ENCODE assay signal across 16 cellular contexts in the genomic region with DNA sequence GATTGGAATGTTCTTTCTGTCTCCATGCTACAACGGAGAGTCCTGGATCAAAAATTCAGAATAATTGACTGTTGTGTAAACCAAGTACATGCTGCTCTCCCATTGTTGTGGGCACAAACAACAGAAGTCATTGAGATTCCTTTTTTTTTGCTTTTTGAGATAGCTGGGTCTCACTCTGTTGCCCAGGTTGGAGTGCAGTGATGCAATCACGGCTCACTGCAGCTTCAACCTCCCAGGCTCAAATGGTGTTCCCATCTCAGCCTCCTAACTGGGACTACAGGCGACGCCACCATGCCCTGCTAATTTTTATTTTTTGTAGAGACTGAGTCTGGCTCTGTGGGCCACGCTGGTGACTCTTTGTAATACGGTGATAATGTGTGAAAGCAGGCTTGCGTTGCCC. TPM values are rescaled to one million over a fixed set of nuclear protein-coding genes. Genes with fewer than 3 reads are reported as not detected.
DNase-seq lines count a peak whose midpoint lies in the region; ATAC-seq and TF ChIP-seq lines count a peak whose summit lies in the region.
"Had no signal": no experiment of that assay in that cellular context is flagged by ENCODE, and none has a peak within 500 bp of the region (broad histone marks: within the 10 kb centered on the region; RNA-seq: fewer than 3 reads in every experiment).

No MANE protein-coding gene starts in this region.

- H3K9me3 Mint-ChIP-seq in activated CD8-positive, alpha-beta T cell treated with anti-CD3 and anti-CD28 coated beads, Interleukin-2, amount 10 ng/mL, durations not matched to agents 7 days and 5 days (ENCODE audit: insufficient read depth): no peaks in the 10 kb centered on the region

- H3K36me3 ChIP-seq in right atrium auricular region: peaks cover 17% of the 10 kb centered on the region

- CTCF ChIA-PET in activated CD8-positive, alpha-beta T cell treated with anti-CD3 and anti-CD28 coated beads, Interleukin-2, amount 10 ng/mL, durations not matched to agents 7 days and 5 days (lab: Charles Lee): no interaction called here

- no peak for TF ChIP-seq CTCF in right atrium auricular region (IDR thresholded peaks at IDR 0.05)

- H3K4me3 ChIP-seq in right atrium auricular region: no peak overlapping the region
- H3K4me3 ChIP-seq: spleen had no signal

- intact Hi-C loops in Right ventricle myocardium superior (cut with DNase I): no loop called here
- intact Hi-C loops in posterior vena cava (cut with DNase I): no loop called here

- H3K4me1 ChIP-seq in right atrium auricular region: peaks cover 0 to 24% of the 10 kb centered on the region in 2 donors

- ATAC-seq in Right ventricle myocardium superior (ENCODE audit: poor library complexity): no peak
- ATAC-seq in activated CD8-positive, alpha-beta T cell treated with anti-CD3 and anti-CD28 coated beads, Interleukin-2, amount 10 ng/mL, durations not matched to agents 7 days and 5 days: no peak
- no peak for ATAC-seq in GM21528 (IDR thresholded peaks at IDR 0.05; ENCODE audit: low FRiP score, unreplicated experiment)
- ATAC-seq: esophagus mucosa had no signal

- H3K36me3 Mint-ChIP-seq in activated CD8-positive, alpha-beta T cell treated with anti-CD3 and anti-CD28 coated beads, Interleukin-2, amount 10 ng/mL, durations not matched to agents 7 days and 5 days (ENCODE audit: low read depth): peaks cover 81% of the 10 kb centered on the region

- no peaks in the 10 kb centered on the region for H3K27me3 Mint-ChIP-seq in activated CD8-positive, alpha-beta T cell treated with anti-CD3 and anti-CD28 coated beads, Interleukin-2, amount 10 ng/mL, durations not matched to agents 7 days and 5 days (ENCODE audit: low read depth)

- peak overlapping the region; percentile 97 for H3K27ac Mint-ChIP-seq in activated CD8-positive, alpha-beta T cell treated with anti-CD3 and anti-CD28 coated beads, Interleukin-2, amount 10 ng/mL, durations not matched to agents 7 days and 5 days

- POLR2A ChIA-PET in activated CD8-positive, alpha-beta T cell treated with anti-CD3 and anti-CD28 coated beads, Interleukin-2, amount 10 ng/mL, durations not matched to agents 7 days and 5 days (lab: Charles Lee): no interaction called here

- H3K27ac ChIP-seq in right atrium auricular region (peak overlapping the region in 1 of 2 donors; percentile 20), temporal lobe (ENCODE audit: low read depth, low read length) (peak overlapping the region; percentile 99)

- peaks cover 57% of the 10 kb centered on the region for H3K4me1 Mint-ChIP-seq in activated CD8-positive, alpha-beta T cell treated with anti-CD3 and anti-CD28 coated beads, Interleukin-2, amount 10 ng/mL, durations not matched to agents 7 days and 5 days (ENCODE audit: low read depth)

- no peak overlapping the region for H3K4me3 Mint-ChIP-seq in activated CD8-positive, alpha-beta T cell treated with anti-CD3 and anti-CD28 coated beads, Interleukin-2, amount 10 ng/mL, durations not matched to agents 7 days and 5 days

- H3K27me3 ChIP-seq in right atrium auricular region: no peaks in the 10 kb centered on the region
- H3K27me3 ChIP-seq: spleen had no signal

- no peaks in the 10 kb centered on the region for H3K9me3 ChIP-seq in right atrium auricular region
- H3K9me3 ChIP-seq: spleen had no signal

- DNase-seq in Right ventricle myocardium superior (peak; percentile 24), right atrium auricular region (ENCODE audit: low spot score) (no peak), globus pallidus (ENCODE audit: low spot score) (peak; percentile 64), NCI-H187 treated with DMSO at 0.1 percent for 48 hours (lab: John Stamatoyannopoulos, UW) (no peak), posterior vena cava (ENCODE audit: low spot score) (no peak)
- no peak for DNase-seq in activated CD8-positive, alpha-beta T cell treated with anti-CD3 and anti-CD28 coated beads, Interleukin-2, amount 10 ng/mL, durations not matched to agents 7 days and 5 days
- DNase-seq: activated CD4-positive, alpha-beta T cell treated with anti-CD3 and anti-CD28 coated beads for 48 hours; cerebellar nuclear complex; DMS79; HCEC 1CT; mammary epithelial cell; NCI-H82; spleen had no signal

RNA-seq across cellular contexts. Expression of gene NDE1, which starts 24.5 kb away (rescaled TPM):
- 12.6 TPM for total RNA-seq in Right ventricle myocardium superior
- total RNA-seq in right atrium auricular region: 10 to 100 TPM; 12.5 to 18.6 TPM
- total RNA-seq in activated CD8-positive, alpha-beta T cell treated with anti-CD3 and anti-CD28 coated beads, Interleukin-2, amount 10 ng/mL, durations not matched to agents 7 days and 5 days: 100 to 1,000 TPM; 140 to 141 TPM
- 6.4 TPM for total RNA-seq in temporal lobe
- total RNA-seq in posterior vena cava: 10 to 100 TPM; 32.3 to 38.1 TPM

RNA-seq across cellular contexts. Expression of gene MARF1, which starts 31.6 kb away (rescaled TPM):
- total RNA-seq in Right ventricle myocardium superior (45.2 TPM), right atrium auricular region (10 to 100 TPM; 17.1 to 24.8 TPM), temporal lobe (27.5 TPM), posterior vena cava (10 to 100 TPM; 58.3 to 60.6 TPM)
- 10 to 100 TPM; 62.7 to 64.5 TPM for total RNA-seq in activated CD8-positive, alpha-beta T cell treated with anti-CD3 and anti-CD28 coated beads, Interleukin-2, amount 10 ng/mL, durations not matched to agents 7 days and 5 days

Comparison
In these comparisons a context has a peak if more than half of its experiments do, and no peak if none do; other contexts are left out.
1. DNase-seq: peak in Right ventricle myocardium superior (single experiment) and globus pallidus (single experiment); none in right atrium auricular region (single experiment), activated CD8-positive, alpha-beta T cell treated with anti-CD3 and anti-CD28 coated beads, Interleukin-2, amount 10 ng/mL, durations not matched to agents 7 days and 5 days (single experiment), NCI-H187 treated with DMSO at 0.1 percent for 48 hours (single experiment) and posterior vena cava (single experiment).